ENCODE assay signal across 8 cellular contexts in genomic region chr20:30376767-30377658, GRCh38.
DNase-seq lines count a peak whose midpoint lies in the region; ATAC-seq lines count a peak whose summit lies in the region.

No MANE protein-coding gene starts in this region.

- H2BK120ac ChIP-seq in neuronal stem cell (ENCODE audit: low read depth, low read length), result no peak overlapping the region

- H3K4me3 ChIP-seq in Jurkat, Clone E6-1 (ENCODE audit: low read length), result peak overlapping the region; percentile 72
- H3K4me3 ChIP-seq in neuronal stem cell (ENCODE audit: low read length in 2 of 2), result peak overlapping the region in 1 of 2 donors; percentile 78

- H3K4ac ChIP-seq in neuronal stem cell (ENCODE audit: low read length), result peak overlapping the region; percentile 76

- no peak overlapping the region for H4K91ac ChIP-seq in neuronal stem cell (ENCODE audit: low read depth, low read length, poor library complexity)

- H3K23ac ChIP-seq in neuronal stem cell (ENCODE audit: low read depth, low read length, poor library complexity), result peak overlapping the region; percentile 73

- H2AFZ ChIP-seq in neuronal stem cell (ENCODE audit: low read length), result peak overlapping the region; percentile 59

- no peaks in the 10 kb centered on the region for H3K36me3 ChIP-seq in neuronal stem cell (replicated peaks in 1 of 2; ENCODE audit: control insufficient read depth in 2 of 2, insufficient read depth in 2 of 2, low read length in 2 of 2)

- no peak overlapping the region for H4K8ac ChIP-seq in neuronal stem cell (ENCODE audit: low read depth, low read length)

- H2BK15ac ChIP-seq in neuronal stem cell (ENCODE audit: low read length), result no peak overlapping the region

- no CpG with 5 or more reads among the region's 70 CpGs for whole genome bisulfite sequencing in neuronal stem cell (ENCODE audit: extremely low coverage in 2 of 2, insufficient read length in 2 of 2, insufficient replicate concordance in 1 of 2), 2 donors

- no peak overlapping the region for H2AK5ac ChIP-seq in neuronal stem cell (ENCODE audit: low read depth, low read length)

- H2BK5ac ChIP-seq in neuronal stem cell (ENCODE audit: low read length), result no peak overlapping the region

- ATAC-seq in GM21515 (IDR thresholded peaks at IDR 0.05; ENCODE audit: unreplicated experiment), result peak; percentile 95

- no peaks in the 10 kb centered on the region for H3K4me1 ChIP-seq in neuronal stem cell (ENCODE audit: control insufficient read depth in 2 of 2, insufficient read depth in 1 of 2, low read depth in 1 of 2, low read length in 2 of 2)

- no peak overlapping the region for H3K9ac ChIP-seq in neuronal stem cell (ENCODE audit: low read depth, low read length, poor library complexity)

- in situ Hi-C loops in Caki2 (cut with HindIII; ENCODE audit: low pct_unique_long_range_greater_than_20kb, low sequenced_read_pairs), result no loop called here

- DNase-seq in Caki2 (ENCODE audit: low read depth) (peak; percentile 81), RKO (ENCODE audit: low spot score) (peak; percentile 92), fibroblast of the conjunctiva (ENCODE audit: low read depth) (peak; percentile 33), neuronal stem cell (ENCODE audit: low spot score) (peak; percentile 31), stromal cell of bone marrow (ENCODE audit: low read depth) (peak; percentile 66)
- peak; percentile 55 for DNase-seq in Jurkat, Clone E6-1 (ENCODE audit: low read depth, low spot score)
- DNase-seq in activated effector memory CD4-positive, alpha-beta T cell treated with Interleukin-2 at 50 U/mL for 16 hours, result peak; percentile 86

- H2BK12ac ChIP-seq in neuronal stem cell (ENCODE audit: low read length), result no peak overlapping the region

- H3K4me2 ChIP-seq in neuronal stem cell (ENCODE audit: insufficient read depth, low read length, poor library complexity, severe bottlenecking), result peak overlapping the region; percentile 25

- H3K27me3 ChIP-seq in neuronal stem cell (ENCODE audit: control insufficient read depth in 3 of 3, insufficient read depth in 3 of 3, low read depth in 1 of 3, low read length in 3 of 3), result no peaks in the 10 kb centered on the region

- H3K9me3 ChIP-seq in neuronal stem cell (replicated peaks in 1 of 2; ENCODE audit: control insufficient read depth in 2 of 2, insufficient read depth in 1 of 2, low read depth in 1 of 2, low read length in 2 of 2), result no peaks in the 10 kb centered on the region

- no peak overlapping the region for H3K27ac ChIP-seq in neuronal stem cell (replicated peaks; ENCODE audit: low read length)

- H3K14ac ChIP-seq in neuronal stem cell (ENCODE audit: low read length), result no peak overlapping the region

- H3K18ac ChIP-seq in neuronal stem cell (ENCODE audit: low read length), result peak overlapping the region; percentile 44

- no peaks in the 10 kb centered on the region for H3K79me1 ChIP-seq in neuronal stem cell (ENCODE audit: low read depth, low read length)

Comparison
In these comparisons a context has a peak if more than half of its experiments do, and no peak if none do; other contexts are left out.
1. DNase-seq: peak in every context shown above with its lines; median percentile 92 in RKO; 86 in activated effector memory CD4-positive, alpha-beta T cell treated with Interleukin-2 at 50 U/mL for 16 hours; 81 in Caki2; 66 in stromal cell of bone marrow; 55 in Jurkat, Clone E6-1; 33 in fibroblast of the conjunctiva; 31 in neuronal stem cell.